Comparison of ENCODE assay signal across 8 cellular contexts in genomic region chr12:54217774-54218221, GRCh38. TPM values are rescaled to one million over a fixed set of nuclear protein-coding genes. Genes with fewer than 3 reads are reported as not detected.
DNase-seq lines count a peak whose midpoint lies in the region; ATAC-seq, FAIRE-seq and TF ChIP-seq lines count a peak whose summit lies in the region.

No MANE protein-coding gene starts in this region.

- intact Hi-C loops in posterior cingulate gyrus (cut with DNase I): no loop called here

- no peak for FAIRE-seq in urothelium cell line (lab: Jason Lieb, UNC)

- peak; percentile 37 for ATAC-seq in GM18907 (IDR thresholded peaks at IDR 0.05; ENCODE audit: unreplicated experiment)

- DNase-seq in NCI-H69 (lab: John Stamatoyannopoulos, UW) (peak; percentile 75), fibroblast of villous mesenchyme (ENCODE audit: low read depth) (peak; percentile 21), posterior cingulate gyrus (peak; percentile 66 to 98 (median 84)), OCI-M1 (lab: John Stamatoyannopoulos, UW) (no peak), urothelium cell line (ENCODE audit: low spot score) (no peak)
- no peak for DNase-seq in stimulated activated CD4-positive, alpha-beta T cell treated with anti-CD3 and anti-CD28 coated beads, Interleukin-4, amount 100 ng/mL, for 1 hour
- no peak for DNase-seq in activated naive CD4-positive, alpha-beta T cell treated with Interleukin-2 at 50 U/mL for 16 hours

- H3K4me3 ChIP-seq in fibroblast of villous mesenchyme (ENCODE audit: low read depth, low read length): peak overlapping the region; percentile 47

- TF ChIP-seq CTCF in fibroblast of villous mesenchyme (IDR thresholded peaks at IDR 0.05; ENCODE audit: insufficient read depth, low read depth, low read length): no peak

RNA-seq across cellular contexts. Expression of gene SMUG1, which starts 29.0 kb away (rescaled TPM):
- 25.4 and 29.4 TPM in 2 replicates for total RNA-seq in fibroblast of villous mesenchyme

Comparison
In these comparisons a context has a peak if more than half of its experiments do, and no peak if none do; other contexts are left out.
1. DNase-seq: peak in NCI-H69 (single experiment), fibroblast of villous mesenchyme (single experiment) and posterior cingulate gyrus (10 of 10); none in stimulated activated CD4-positive, alpha-beta T cell treated with anti-CD3 and anti-CD28 coated beads, Interleukin-4, amount 100 ng/mL, for 1 hour (single experiment), OCI-M1 (single experiment), urothelium cell line (single experiment) and activated naive CD4-positive, alpha-beta T cell treated with Interleukin-2 at 50 U/mL for 16 hours (single experiment).